9 cellular contexts compared by ENCODE assay signal in genomic region chr12:40325349-40325960, GRCh38.
A peak's percentile ranks its signal among the peaks of the same experiment; 100 is the strongest.
DNase-seq lines count a peak whose midpoint lies in the region; ATAC-seq, FAIRE-seq and TF ChIP-seq lines count a peak whose summit lies in the region.
"Had no signal": no experiment of that assay in that cellular context is flagged by ENCODE, and none has a peak within 500 bp of the region (broad histone marks: within the 10 kb centered on the region; RNA-seq: fewer than 3 reads in every experiment).

No MANE protein-coding gene starts in this region.

- intact Hi-C loops in stomach (cut with DNase I; ENCODE audit: low total_unique reads) = no loop called here
- intact Hi-C loops in thyroid gland (cut with DNase I) = no loop called here

- H3K27me3 ChIP-seq in HL-60 (ENCODE audit: insufficient read depth, poor library complexity, severe bottlenecking) (no peaks in the 10 kb centered on the region), NT2/D1 (ENCODE audit: insufficient read depth, insufficient read length) (no peaks in the 10 kb centered on the region), small intestine (ENCODE audit: control insufficient read depth in 2 of 2, insufficient read depth in 2 of 2, low read length in 2 of 2) (no peaks in the 10 kb centered on the region), stomach (no peaks in the 10 kb centered on the region), thyroid gland (no peaks in the 10 kb centered on the region)

- no peak for TF ChIP-seq POLR2A in stomach (IDR thresholded peaks at IDR 0.05)
- no peak for TF ChIP-seq POLR2A in thyroid gland (IDR thresholded peaks at IDR 0.05)

- H3K9me3 ChIP-seq in NT2/D1 (ENCODE audit: insufficient read depth, low read length) (peaks cover 10% of the 10 kb centered on the region; the same call in 1 of the 2 replicates), small intestine (ENCODE audit: control insufficient read depth, low read depth) (no peaks in the 10 kb centered on the region), stomach (peaks cover 0 to 9% (median 7%) of the 10 kb centered on the region in 4 donors), thyroid gland (no peaks in the 10 kb centered on the region)

- 55 to 65% (median 64%) methylated on average over 5 of the region's 5 CpGs for WGBS in small intestine, 3 donors
- 59 to 63% (median 62%) methylated on average over 5 of the region's 5 CpGs for WGBS in stomach, 5 donors
- 72 to 76% methylated on average over 5 of the region's 5 CpGs for WGBS in thyroid gland, 2 donors

- H3K9ac ChIP-seq in NT2/D1 (ENCODE audit: insufficient read length, low read depth) = no peak overlapping the region

- no peak for TF ChIP-seq EP300 in stomach (IDR thresholded peaks at IDR 0.05)

- TF ChIP-seq CTCF in HL-60 (IDR thresholded peaks at IDR 0.05; ENCODE audit: insufficient read depth, low read length) (peak; percentile 78), epithelial cell of proximal tubule (conservative IDR thresholded peaks at IDR 0.05; ENCODE audit: low read depth, low read length) (peak; percentile 68), stomach (IDR thresholded peaks at IDR 0.05) (peak in 1 of 7 experiments; percentile 7), thyroid gland (IDR thresholded peaks at IDR 0.05) (peak in 1 of 6 experiments; percentile 36)

- peak; percentile 84 for ATAC-seq in GM21515 (IDR thresholded peaks at IDR 0.05; ENCODE audit: unreplicated experiment)

- DNase-seq in DMS153 treated with DMSO at 0.1 percent for 48 hours (lab: John Stamatoyannopoulos, UW; ENCODE audit: unreplicated experiment) (peak; percentile 24), HL-60 (ENCODE audit: low read depth in 1 of 2, low spot score in 1 of 2) (peak; percentile 6 to 42), NT2/D1 (ENCODE audit: low read depth, low spot score) (peak; percentile 32), epithelial cell of proximal tubule (ENCODE audit: low read depth) (no peak), small intestine (peak; percentile 4), stomach (no peak), thyroid gland (no peak)
- DNase-seq: natural killer cell had no signal

- no peak overlapping the region for H3K27ac ChIP-seq in HL-60 (replicated peaks)
- no peak overlapping the region for H3K27ac ChIP-seq in small intestine (ENCODE audit: low read depth in 1 of 2, low read length in 1 of 2)
- H3K27ac ChIP-seq in stomach = no peak overlapping the region
- H3K27ac ChIP-seq in thyroid gland = no peak overlapping the region

- H3K36me3 ChIP-seq in NT2/D1 (ENCODE audit: insufficient read depth, insufficient read length, low read length) = no peaks in the 10 kb centered on the region
- no peaks in the 10 kb centered on the region for H3K36me3 ChIP-seq in small intestine (ENCODE audit: control insufficient read depth in 2 of 2, insufficient read depth in 2 of 2, low read length in 2 of 2)
- peaks cover 0 to 26% (median 23%) of the 10 kb centered on the region in 4 donors for H3K36me3 ChIP-seq in stomach
- peaks cover 0 to 6% of the 10 kb centered on the region in 2 donors for H3K36me3 ChIP-seq in thyroid gland

- FAIRE-seq in small intestine (lab: Jason Lieb, UNC) = no peak

- no peak overlapping the region for H3K4me3 ChIP-seq in HL-60 (replicated peaks; ENCODE audit: insufficient read depth, low read length)
- H3K4me3 ChIP-seq in NT2/D1 (ENCODE audit: insufficient read length, low read depth) = no peak overlapping the region
- H3K4me3 ChIP-seq in epithelial cell of proximal tubule (ENCODE audit: low read depth, low read length) = no peak overlapping the region
- no peak overlapping the region for H3K4me3 ChIP-seq in small intestine (ENCODE audit: low read depth in 1 of 2, low read length in 2 of 2)
- H3K4me3 ChIP-seq in stomach = no peak overlapping the region
- no peak overlapping the region for H3K4me3 ChIP-seq in thyroid gland (replicated peaks in 1 of 3)

- H3K4me1 ChIP-seq in NT2/D1 (ENCODE audit: insufficient read depth, insufficient read length) (no peaks in the 10 kb centered on the region), small intestine (ENCODE audit: control insufficient read depth in 2 of 2, insufficient read depth in 1 of 2, low read depth in 1 of 2, low read length in 1 of 2) (no peaks in the 10 kb centered on the region), stomach (no peaks in the 10 kb centered on the region), thyroid gland (no peaks in the 10 kb centered on the region)

Comparison
In these comparisons a context has a peak if more than half of its experiments do, and no peak if none do; other contexts are left out.
1. DNase-seq: peak in DMS153 treated with DMSO at 0.1 percent for 48 hours (single experiment), HL-60 (2 of 2), NT2/D1 (single experiment) and small intestine (single experiment); none in epithelial cell of proximal tubule (single experiment), stomach (single experiment) and thyroid gland (0 of 2).